ENCODE assay signal across 8 cellular contexts in the genomic region with DNA sequence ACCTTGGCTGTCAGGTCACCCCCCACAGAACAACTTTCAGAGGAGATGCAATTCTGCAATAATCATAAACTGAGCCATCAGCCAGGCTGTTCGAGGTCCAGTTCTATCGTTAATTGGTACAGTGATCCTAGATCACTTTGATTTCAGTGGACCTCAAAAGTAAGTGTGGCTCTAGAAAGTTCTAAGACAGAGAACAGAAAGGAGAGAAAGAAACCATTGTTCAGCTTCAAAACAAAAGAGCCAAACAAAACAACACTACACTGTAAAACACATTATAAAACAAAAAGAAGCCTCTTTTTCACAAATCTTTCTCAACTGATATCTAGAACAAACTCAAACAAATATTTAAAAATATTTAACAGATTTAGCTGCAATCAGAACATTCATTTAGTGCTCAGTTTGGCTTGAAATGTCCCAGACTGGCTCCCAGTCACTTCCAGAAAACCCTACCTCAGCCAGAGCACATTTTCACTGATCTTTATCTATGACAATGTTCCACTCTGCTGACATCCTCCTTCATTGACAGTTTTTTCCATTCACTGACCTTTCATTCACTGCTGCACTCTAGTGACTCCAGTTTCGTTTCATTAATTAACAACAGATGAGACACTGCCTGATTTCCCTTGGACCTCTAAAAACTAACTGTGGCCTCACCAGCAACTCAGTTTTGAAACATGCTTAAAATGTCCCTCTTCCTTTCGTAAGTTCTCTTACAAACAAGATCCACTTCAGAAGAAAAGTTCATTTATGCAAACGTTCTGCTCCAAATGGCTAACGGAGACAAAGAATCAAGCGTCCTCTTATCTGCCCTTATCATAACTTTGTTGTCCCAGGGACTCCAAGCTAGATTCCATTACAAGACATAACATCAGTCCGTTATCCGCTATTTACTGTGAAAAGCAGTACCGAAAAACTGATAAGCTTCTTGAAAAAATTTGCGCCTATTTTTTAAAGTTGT. TPM values are rescaled to one million over a fixed set of nuclear protein-coding genes. Genes with fewer than 3 reads are reported as not detected.
DNase-seq lines count a peak whose midpoint lies in the region; ATAC-seq and TF ChIP-seq lines count a peak whose summit lies in the region.

No MANE protein-coding gene starts in this region.

- peak; percentile 9 for DNase-seq in ELF-1 (ENCODE audit: low read depth, low spot score)
- DNase-seq in brain pericyte (ENCODE audit: low read depth, low spot score), result peak; percentile 11
- no peak for DNase-seq in upper lobe of left lung
- no peak for DNase-seq in Karpas-422
- DNase-seq in CD14-positive monocyte (ENCODE audit: low spot score), result no peak

- H3K9me3 Mint-ChIP-seq in CD14-positive monocyte, result no peaks in the 10 kb centered on the region

- peak overlapping the region; percentile 56 to 96 for H3K9ac ChIP-seq in liver (ENCODE audit: low read depth in 1 of 2, low read length in 2 of 2)
- no peak overlapping the region for H3K9ac ChIP-seq in Karpas-422 (ENCODE audit: low read length)

- H3K36me3 ChIP-seq in liver (ENCODE audit: control insufficient read depth in 4 of 4, insufficient read depth in 3 of 4, low read depth in 1 of 4, low read length in 3 of 4), result peaks cover 0 to 4% (median 0%) of the 10 kb centered on the region in 4 donors
- H3K36me3 ChIP-seq in upper lobe of left lung, result no peaks in the 10 kb centered on the region
- H3K36me3 ChIP-seq in Karpas-422 (ENCODE audit: insufficient read depth, low read length), result no peaks in the 10 kb centered on the region

- peaks cover 14% of the 10 kb centered on the region for H3K4me1 Mint-ChIP-seq in CD14-positive monocyte

- H3K27ac ChIP-seq in liver (ENCODE audit: low read depth in 1 of 2, low read length in 2 of 2), result peak overlapping the region; percentile 88 to 96
- peak overlapping the region; percentile 6 to 82 (median 69) for H3K27ac ChIP-seq in upper lobe of left lung
- H3K27ac ChIP-seq in Karpas-422 (ENCODE audit: low read length), result no peak overlapping the region

- H3K36me3 Mint-ChIP-seq in CD14-positive monocyte, result no peaks in the 10 kb centered on the region

- no peaks in the 10 kb centered on the region for H3K27me3 ChIP-seq in liver (ENCODE audit: control insufficient read depth in 4 of 4, insufficient read depth in 4 of 4, low read length in 3 of 4)
- no peaks in the 10 kb centered on the region for H3K27me3 ChIP-seq in upper lobe of left lung
- no peaks in the 10 kb centered on the region for H3K27me3 ChIP-seq in Karpas-422 (ENCODE audit: low read length)

- H3K27ac Mint-ChIP-seq in CD14-positive monocyte, result no peak overlapping the region

- intact Hi-C loops in CD14-positive monocyte (cut with micrococcal nuclease), result no loop called here

- TF ChIP-seq CTCF in liver (IDR thresholded peaks at IDR 0.05; ENCODE audit: low read depth, low read length, missing input control) (no peak), upper lobe of left lung (IDR thresholded peaks at IDR 0.05) (no peak), CD14-positive monocyte (IDR thresholded peaks at IDR 0.05) (no peak)

- no peak overlapping the region for H3K4me3 Mint-ChIP-seq in CD14-positive monocyte

- H3K9me3 ChIP-seq in liver (ENCODE audit: control insufficient read depth in 4 of 4, low read length in 3 of 4) (no peaks in the 10 kb centered on the region), upper lobe of left lung (no peaks in the 10 kb centered on the region), Karpas-422 (ENCODE audit: low read length) (no peaks in the 10 kb centered on the region)

- peak; percentile 78 for ATAC-seq in GM19452 (IDR thresholded peaks at IDR 0.05; ENCODE audit: unreplicated experiment)
- peak; percentile 86 for ATAC-seq in HG03520 (IDR thresholded peaks at IDR 0.05; ENCODE audit: unreplicated experiment)
- peak; percentile 60 to 84 for ATAC-seq in upper lobe of left lung (ENCODE audit: low FRiP score in 2 of 2)

- H3K4me3 ChIP-seq in liver (ENCODE audit: low read depth in 1 of 3, low read length in 3 of 3) (peak overlapping the region in 1 of 3 donors; percentile 18), upper lobe of left lung (peak overlapping the region in 3 of 4 donors; percentile 4 to 29 (median 17)), Karpas-422 (ENCODE audit: low read length) (no peak overlapping the region)

- no peaks in the 10 kb centered on the region for H3K9me2 ChIP-seq in Karpas-422 (replicated peaks; ENCODE audit: insufficient read depth, low read length)

- no peaks in the 10 kb centered on the region for H3K79me2 ChIP-seq in Karpas-422 (ENCODE audit: low read length)

- WGBS in liver, result 29% methylated on average over 11 of the region's 11 CpGs
- WGBS in upper lobe of left lung, 2 donors, result 43 to 50% methylated on average over 11 of the region's 11 CpGs

- no peak for TF ChIP-seq POLR2A in upper lobe of left lung (IDR thresholded peaks at IDR 0.05)

- H3K27me3 Mint-ChIP-seq in CD14-positive monocyte (ENCODE audit: low read depth in 3 of 3), result no peaks in the 10 kb centered on the region

- peaks cover 7 to 21% (median 12%) of the 10 kb centered on the region in 4 donors for H3K4me1 ChIP-seq in liver (ENCODE audit: control insufficient read depth in 4 of 4, insufficient read depth in 4 of 4, low read length in 3 of 4)
- peaks cover 27 to 45% (median 38%) of the 10 kb centered on the region in 4 donors for H3K4me1 ChIP-seq in upper lobe of left lung
- no peaks in the 10 kb centered on the region for H3K4me1 ChIP-seq in Karpas-422 (ENCODE audit: low read length)

- no peak overlapping the region for H2AFZ ChIP-seq in Karpas-422 (ENCODE audit: low read length)

- peak; percentile 61 to 75 for TF ChIP-seq RAD21 in liver (IDR thresholded peaks at IDR 0.05)

- peak in 2 of 4 donors; percentile 21 to 73 for TF ChIP-seq EP300 in upper lobe of left lung (IDR thresholded peaks at IDR 0.05)

- H4K20me1 ChIP-seq in Karpas-422 (ENCODE audit: insufficient read depth, low read depth, low read length), result no peaks in the 10 kb centered on the region

- no peak overlapping the region for H3K4me2 ChIP-seq in Karpas-422 (ENCODE audit: low read depth, low read length, poor library complexity, severe bottlenecking)

TF ChIP-seq in liver, 16 proteins besides CTCF, POLR2A, EP300 and RAD21 (continues in another document):
- TF ChIP-seq, protein P1, sequence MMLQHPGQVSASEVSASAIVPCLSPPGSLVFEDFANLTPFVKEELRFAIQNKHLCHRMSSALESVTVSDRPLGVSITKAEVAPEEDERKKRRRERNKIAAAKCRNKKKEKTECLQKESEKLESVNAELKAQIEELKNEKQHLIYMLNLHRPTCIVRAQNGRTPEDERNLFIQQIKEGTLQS (IDR thresholded peaks at IDR 0.05), result peak; percentile 89
- peak; percentile 77 to 82 for TF ChIP-seq HNF4A (conservative IDR thresholded peaks at IDR 0.05)
- TF ChIP-seq TAF1 (conservative IDR thresholded peaks at IDR 0.05), result peak; percentile 52
- peak; percentile 85 for TF ChIP-seq YY1 (IDR thresholded peaks at IDR 0.05)
- TF ChIP-seq, protein P2, sequence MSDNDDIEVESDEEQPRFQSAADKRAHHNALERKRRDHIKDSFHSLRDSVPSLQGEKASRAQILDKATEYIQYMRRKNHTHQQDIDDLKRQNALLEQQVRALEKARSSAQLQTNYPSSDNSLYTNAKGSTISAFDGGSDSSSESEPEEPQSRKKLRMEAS (IDR thresholded peaks at IDR 0.05), result peak; percentile 89
- peak; percentile 100 for TF ChIP-seq SP1 (IDR thresholded peaks at IDR 0.05)
- TF ChIP-seq RXRA (IDR thresholded peaks at IDR 0.05), result peak; percentile 99 to 100
- TF ChIP-seq EGR1 (IDR thresholded peaks at IDR 0.05; ENCODE audit: low read depth in 2 of 2), result peak; percentile 92 to 95
- TF ChIP-seq, protein P3, sequence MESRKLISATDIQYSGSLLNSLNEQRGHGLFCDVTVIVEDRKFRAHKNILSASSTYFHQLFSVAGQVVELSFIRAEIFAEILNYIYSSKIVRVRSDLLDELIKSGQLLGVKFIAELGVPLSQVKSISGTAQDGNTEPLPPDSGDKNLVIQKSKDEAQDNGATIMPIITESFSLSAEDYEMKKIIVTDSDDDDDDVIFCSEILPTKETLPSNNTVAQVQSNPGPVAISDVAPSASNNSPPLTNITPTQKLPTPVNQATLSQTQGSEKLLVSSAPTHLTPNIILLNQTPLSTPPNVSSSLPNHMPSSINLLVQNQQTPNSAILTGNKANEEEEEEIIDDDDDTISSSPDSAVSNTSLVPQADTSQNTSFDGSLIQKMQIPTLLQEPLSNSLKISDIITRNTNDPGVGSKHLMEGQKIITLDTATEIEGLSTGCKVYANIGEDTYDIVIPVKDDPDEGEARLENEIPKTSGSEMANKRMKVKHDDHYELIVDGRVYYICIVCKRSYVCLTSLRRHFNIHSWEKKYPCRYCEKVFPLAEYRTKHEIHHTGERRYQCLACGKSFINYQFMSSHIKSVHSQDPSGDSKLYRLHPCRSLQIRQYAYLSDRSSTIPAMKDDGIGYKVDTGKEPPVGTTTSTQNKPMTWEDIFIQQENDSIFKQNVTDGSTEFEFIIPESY (IDR thresholded peaks at IDR 0.05), result peak; percentile 55
- TF ChIP-seq, protein P4, sequence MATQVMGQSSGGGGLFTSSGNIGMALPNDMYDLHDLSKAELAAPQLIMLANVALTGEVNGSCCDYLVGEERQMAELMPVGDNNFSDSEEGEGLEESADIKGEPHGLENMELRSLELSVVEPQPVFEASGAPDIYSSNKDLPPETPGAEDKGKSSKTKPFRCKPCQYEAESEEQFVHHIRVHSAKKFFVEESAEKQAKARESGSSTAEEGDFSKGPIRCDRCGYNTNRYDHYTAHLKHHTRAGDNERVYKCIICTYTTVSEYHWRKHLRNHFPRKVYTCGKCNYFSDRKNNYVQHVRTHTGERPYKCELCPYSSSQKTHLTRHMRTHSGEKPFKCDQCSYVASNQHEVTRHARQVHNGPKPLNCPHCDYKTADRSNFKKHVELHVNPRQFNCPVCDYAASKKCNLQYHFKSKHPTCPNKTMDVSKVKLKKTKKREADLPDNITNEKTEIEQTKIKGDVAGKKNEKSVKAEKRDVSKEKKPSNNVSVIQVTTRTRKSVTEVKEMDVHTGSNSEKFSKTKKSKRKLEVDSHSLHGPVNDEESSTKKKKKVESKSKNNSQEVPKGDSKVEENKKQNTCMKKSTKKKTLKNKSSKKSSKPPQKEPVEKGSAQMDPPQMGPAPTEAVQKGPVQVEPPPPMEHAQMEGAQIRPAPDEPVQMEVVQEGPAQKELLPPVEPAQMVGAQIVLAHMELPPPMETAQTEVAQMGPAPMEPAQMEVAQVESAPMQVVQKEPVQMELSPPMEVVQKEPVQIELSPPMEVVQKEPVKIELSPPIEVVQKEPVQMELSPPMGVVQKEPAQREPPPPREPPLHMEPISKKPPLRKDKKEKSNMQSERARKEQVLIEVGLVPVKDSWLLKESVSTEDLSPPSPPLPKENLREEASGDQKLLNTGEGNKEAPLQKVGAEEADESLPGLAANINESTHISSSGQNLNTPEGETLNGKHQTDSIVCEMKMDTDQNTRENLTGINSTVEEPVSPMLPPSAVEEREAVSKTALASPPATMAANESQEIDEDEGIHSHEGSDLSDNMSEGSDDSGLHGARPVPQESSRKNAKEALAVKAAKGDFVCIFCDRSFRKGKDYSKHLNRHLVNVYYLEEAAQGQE (IDR thresholded peaks at IDR 0.05), result peak; percentile 86

RNA-seq across cellular contexts. Expression of a gene that starts 56.8 kb away (rescaled TPM):
- total RNA-seq in liver (10 to 100 TPM in 1 of 2 donors, 1 to 10 TPM in 1; 9.9 to 56.4 TPM), upper lobe of left lung (10 to 100 TPM; 23.7 to 51.6 (median 41.7) TPM)
- polyA plus RNA-seq in liver (10 to 100 TPM in 1 of 2 donors, 1 to 10 TPM in 1; 7.8 to 28.2 TPM), CD14-positive monocyte (under 1 TPM; 0.04 to 0.46 TPM)
- 0.25 and 1.8 TPM in 2 replicates for total RNA-seq in Karpas-422 (2014; rRNA removed; shearing (Covaris generic); ENCODE audit: low replicate concordance)

Comparison
In these comparisons a context has a peak if more than half of its experiments do, and no peak if none do; other contexts are left out.
1. DNase-seq: peak in ELF-1 (single experiment) and brain pericyte (single experiment); none in upper lobe of left lung (0 of 2), Karpas-422 (single experiment) and CD14-positive monocyte (single experiment).
2. Peak in every context shown above with its lines, with median percentiles within 50 percentile points of each other: ATAC-seq.